ENCODE assay signal across 13 cellular contexts in genomic region chr1:202058001-202058908, GRCh38. TPM values are rescaled to one million over a fixed set of nuclear protein-coding genes. Genes with fewer than 3 reads are reported as not detected.
DNase-seq lines count a peak whose midpoint lies in the region; ATAC-seq and TF ChIP-seq lines count a peak whose summit lies in the region.
"Had no signal": no experiment of that assay in that cellular context is flagged by ENCODE, and none has a peak within 500 bp of the region (broad histone marks: within the 10 kb centered on the region; RNA-seq: fewer than 3 reads in every experiment).

No MANE protein-coding gene starts in this region.

- H3K4me3 ChIP-seq in body of pancreas: no peak overlapping the region
- no peak overlapping the region for H3K4me3 ChIP-seq in mesenchymal stem cell (ENCODE audit: insufficient read depth in 1 of 2, low read depth in 1 of 2, low read length in 2 of 2)
- no peak overlapping the region for H3K4me3 ChIP-seq in Peyer's patch
- H3K4me3 ChIP-seq in right atrium auricular region: no peak overlapping the region

- no peak overlapping the region for H3K4me2 ChIP-seq in mesenchymal stem cell (ENCODE audit: low read length, poor library complexity, severe bottlenecking)

- H2BK120ac ChIP-seq in mesenchymal stem cell (ENCODE audit: low read depth, low read length): no peak overlapping the region

- no peak overlapping the region for H3K9ac ChIP-seq in mesenchymal stem cell (ENCODE audit: low read length)

- peak overlapping the region in 1 of 2 experiments; percentile 90 for H3K23ac ChIP-seq in mesenchymal stem cell (ENCODE audit: low read length in 2 of 2)

- no peak for TF ChIP-seq CTCF in body of pancreas (IDR thresholded peaks at IDR 0.05)
- no peak for TF ChIP-seq CTCF in Peyer's patch (IDR thresholded peaks at IDR 0.05)
- no peak for TF ChIP-seq CTCF in right atrium auricular region (IDR thresholded peaks at IDR 0.05)

- no peak overlapping the region for H4K91ac ChIP-seq in mesenchymal stem cell (ENCODE audit: low read length)

- peak overlapping the region in 1 of 2 experiments; percentile 51 for H3K14ac ChIP-seq in mesenchymal stem cell (ENCODE audit: low read length in 2 of 2)

- peak overlapping the region; percentile 61 for H4K8ac ChIP-seq in mesenchymal stem cell (ENCODE audit: low read length)

- H3K36me3 ChIP-seq in body of pancreas (replicated peaks in 1 of 2; ENCODE audit: insufficient read depth in 1 of 2, low read depth in 2 of 2) (no peaks in the 10 kb centered on the region), mesenchymal stem cell (ENCODE audit: control insufficient read depth in 1 of 2, insufficient read depth in 2 of 2, low read depth in 1 of 2, low read length in 2 of 2) (no peaks in the 10 kb centered on the region), Peyer's patch (no peaks in the 10 kb centered on the region), right atrium auricular region (no peaks in the 10 kb centered on the region)

- H3K27ac ChIP-seq in body of pancreas: peak overlapping the region; percentile 25 to 85 (median 82)
- H3K27ac ChIP-seq in mesenchymal stem cell (ENCODE audit: low read length, poor library complexity, severe bottlenecking): no peak overlapping the region
- peak overlapping the region in 1 of 4 donors; percentile 86 for H3K27ac ChIP-seq in Peyer's patch
- H3K27ac ChIP-seq in right atrium auricular region: no peak overlapping the region

- H2BK5ac ChIP-seq in mesenchymal stem cell (ENCODE audit: low read depth, low read length, poor library complexity, severe bottlenecking): no peak overlapping the region

- H2AK5ac ChIP-seq in mesenchymal stem cell (ENCODE audit: low read length, severe bottlenecking): no peak overlapping the region

- H2BK15ac ChIP-seq in mesenchymal stem cell (ENCODE audit: low read depth, poor library complexity, severe bottlenecking): no peak overlapping the region

- TF ChIP-seq POLR2A in body of pancreas (IDR thresholded peaks at IDR 0.05) (no peak), Peyer's patch (IDR thresholded peaks at IDR 0.05) (no peak)

- no peak overlapping the region for H3K4ac ChIP-seq in mesenchymal stem cell (ENCODE audit: low read depth in 1 of 2, low read length in 2 of 2)

- DNase-seq in CD1c-positive myeloid dendritic cell (ENCODE audit: extremely low spot score): peak; percentile 52
- peak; percentile 43 for DNase-seq in LHCN-M2 (ENCODE audit: low read depth)
- peak in 1 of 4 donors; percentile 45 for DNase-seq in body of pancreas
- peak; percentile 63 for DNase-seq in mesenchymal stem cell
- no peak for DNase-seq in SHP77 (lab: John Stamatoyannopoulos, UW)
- no peak for DNase-seq in Peyer's patch
- no peak for DNase-seq in NCI-H2227 treated with DMSO at 0.1 percent for 48 hours (lab: John Stamatoyannopoulos, UW)
- DNase-seq in right atrium auricular region (ENCODE audit: low spot score): no peak
- DNase-seq: central memory CD4-positive, alpha-beta T cell; NCI-H510A treated with DMSO at 0.1 percent for 48 hours; stimulated activated naive CD8-positive, alpha-beta T cell treated with anti-CD3 and anti-CD28 coated beads, Interleukin-15, Interleukin-2, amounts not matched to agents 100 U/mL and 50 U/mL, for 24 hours had no signal

- H3K4me1 ChIP-seq in body of pancreas (peaks cover 29% of the 10 kb centered on the region), mesenchymal stem cell (ENCODE audit: control insufficient read depth, insufficient read depth, low read depth, low read length) (peaks cover 16% of the 10 kb centered on the region), Peyer's patch (peaks cover 0 to 9% (median 0%) of the 10 kb centered on the region in 4 donors), right atrium auricular region (no peaks in the 10 kb centered on the region)

- H3K9me3 ChIP-seq in body of pancreas (no peaks in the 10 kb centered on the region), mesenchymal stem cell (ENCODE audit: control insufficient read depth, low read length) (no peaks in the 10 kb centered on the region), Peyer's patch (no peaks in the 10 kb centered on the region), right atrium auricular region (no peaks in the 10 kb centered on the region)

- H3K27me3 ChIP-seq in body of pancreas (no peaks in the 10 kb centered on the region), mesenchymal stem cell (ENCODE audit: control insufficient read depth in 1 of 2, insufficient read depth in 1 of 2, low read length in 2 of 2) (peaks cover 0 to 3% of the 10 kb centered on the region in 2 experiments), Peyer's patch (no peaks in the 10 kb centered on the region), right atrium auricular region (no peaks in the 10 kb centered on the region)

- no peak for ATAC-seq in body of pancreas
- ATAC-seq: stimulated activated naive CD8-positive, alpha-beta T cell treated with anti-CD3 and anti-CD28 coated beads, Interleukin-15, Interleukin-2, amounts not matched to agents 100 U/mL and 50 U/mL, for 24 hours had no signal

- intact Hi-C loops in body of pancreas (cut with DNase I): no loop called here

- WGBS in body of pancreas, 2 donors: 98 to 100% methylated on average over 3 of the region's 3 CpGs
- 85% methylated on average over 3 of the region's 3 CpGs for WGBS in mesenchymal stem cell

- H2BK12ac ChIP-seq in mesenchymal stem cell (ENCODE audit: low read length in 2 of 2): peak overlapping the region in 1 of 2 experiments; percentile 73

- H3K79me1 ChIP-seq in mesenchymal stem cell (replicated peaks; ENCODE audit: low read length, poor library complexity, severe bottlenecking): no peaks in the 10 kb centered on the region

- no peak overlapping the region for H2AFZ ChIP-seq in mesenchymal stem cell (ENCODE audit: low read depth, low read length)

- H3K18ac ChIP-seq in mesenchymal stem cell (ENCODE audit: low read depth in 1 of 2, low read length in 2 of 2): peak overlapping the region in 1 of 2 experiments; percentile 68

RNA-seq across cellular contexts. Expression of gene ELF3, which starts 47.9 kb away (rescaled TPM):
- 0.06 TPM in 1 of 2 replicates, not detected in the other for total RNA-seq in LHCN-M2 (2014; rRNA removed)
- polyA plus RNA-seq in LHCN-M2 (2012): 0.17 TPM
- total RNA-seq in body of pancreas: 100 to 1,000 TPM in 1 of 2 donors, 10 to 100 TPM in 1; 93.7 to 293 TPM
- 0.04 TPM for polyA plus RNA-seq in mesenchymal stem cell (2013, experiment 1 of 2)
- 0.07 TPM for polyA plus RNA-seq in mesenchymal stem cell (2013, experiment 2 of 2)
- 100 to 1,000 TPM; 497 to 741 (median 654) TPM for total RNA-seq in Peyer's patch
- 1 to 10 TPM in 1 of 2 donors, not detected in 1; 1.7 TPM for total RNA-seq in right atrium auricular region
- total RNA-seq: myocyte had no signal
- polyA plus RNA-seq: IgD-negative memory B cell had no signal

Comparison
In these comparisons a context has a peak if more than half of its experiments do, and no peak if none do; other contexts are left out.
1. DNase-seq: peak in CD1c-positive myeloid dendritic cell (single experiment), LHCN-M2 (single experiment) and mesenchymal stem cell (single experiment); none in SHP77 (0 of 2), Peyer's patch (0 of 3), NCI-H2227 treated with DMSO at 0.1 percent for 48 hours (single experiment) and right atrium auricular region (single experiment).
2. H3K27ac ChIP-seq: peak in body of pancreas (4 of 4); none in mesenchymal stem cell (single experiment) and right atrium auricular region (0 of 2).
3. RNA of gene ELF3, which starts 47.9 kb away (total RNA-seq): 497 to 741 TPM in Peyer's patch and 93.7 to 293 TPM in body of pancreas; 1.7 TPM in right atrium auricular region and 0.06 TPM in LHCN-M2; every median in the first group is over 10 times any median in the second.